1 cellular context compared by ENCODE assay signal in the genomic region with DNA sequence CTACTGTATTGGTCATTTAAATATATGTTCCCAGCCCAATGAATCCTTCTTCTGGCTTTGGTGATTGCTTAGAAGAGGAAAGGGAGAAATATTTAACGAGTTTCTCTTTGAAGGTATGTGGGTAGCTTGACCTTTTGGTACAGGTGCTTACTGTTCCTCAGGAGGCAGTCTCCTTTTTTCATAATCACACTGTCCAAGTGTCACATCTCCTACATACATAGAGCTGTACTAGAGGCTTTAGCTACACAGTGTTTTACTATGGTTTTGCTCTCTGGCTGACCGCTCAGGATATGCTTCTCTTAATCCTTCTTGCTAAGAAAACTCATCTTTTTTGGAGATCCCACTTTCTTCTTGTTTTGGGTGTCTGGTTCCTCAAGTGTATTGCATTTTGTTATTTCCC.
TF ChIP-seq lines count a peak whose summit lies in the region.

No MANE protein-coding gene starts in this region.

TF ChIP-seq in IMR-90, 13 proteins besides CTCF, POLR2A, EP300 and RAD21 (continued from another document):
- TF ChIP-seq CHD1 (IDR thresholded peaks at IDR 0.05; ENCODE audit: low read depth, low read length) (no peak), FOS (IDR thresholded peaks at IDR 0.05; ENCODE audit: low read depth, low read length) (no peak), MAZ (IDR thresholded peaks at IDR 0.05; ENCODE audit: borderline replicate concordance, low read depth, low read length) (no peak), BHLHE40 (IDR thresholded peaks at IDR 0.05; ENCODE audit: low read depth, low read length) (no peak), RCOR1 (IDR thresholded peaks at IDR 0.05; ENCODE audit: insufficient replicate concordance, low read length) (no peak)
